ENCODE assay signal across 2 cellular contexts in the genomic region with DNA sequence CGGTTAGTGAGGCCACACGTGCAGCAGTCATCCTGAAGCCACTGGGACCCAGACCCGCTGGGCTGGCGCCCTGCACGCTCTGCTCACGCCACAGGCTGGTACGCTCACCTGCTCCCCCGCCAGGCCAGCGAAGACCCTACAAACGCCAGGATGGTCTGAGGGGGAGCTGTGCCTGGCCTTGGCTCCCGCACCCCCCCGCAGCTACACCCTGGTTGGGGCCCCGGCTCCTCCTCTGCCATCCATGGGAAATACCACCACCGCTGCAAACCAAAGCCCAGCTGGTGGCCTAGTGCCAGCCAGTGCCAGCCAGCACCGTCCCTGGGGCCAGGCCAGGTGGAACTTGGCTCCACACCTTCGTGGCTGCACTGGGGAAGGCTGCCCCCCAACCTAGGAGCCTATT.
TF ChIP-seq lines count a peak whose summit lies in the region.

No MANE protein-coding gene starts in this region.

TF ChIP-seq in GM23338, 12 proteins besides CTCF, POLR2A, EP300 and RAD21:
- TF ChIP-seq POLR2AphosphoS5 (IDR thresholded peaks at IDR 0.05; ENCODE audit: low read depth) (no peak), EZH2 (IDR thresholded peaks at IDR 0.05; ENCODE audit: low read depth, unreplicated experiment) (no peak)
- TF ChIP-seq, protein P1, sequence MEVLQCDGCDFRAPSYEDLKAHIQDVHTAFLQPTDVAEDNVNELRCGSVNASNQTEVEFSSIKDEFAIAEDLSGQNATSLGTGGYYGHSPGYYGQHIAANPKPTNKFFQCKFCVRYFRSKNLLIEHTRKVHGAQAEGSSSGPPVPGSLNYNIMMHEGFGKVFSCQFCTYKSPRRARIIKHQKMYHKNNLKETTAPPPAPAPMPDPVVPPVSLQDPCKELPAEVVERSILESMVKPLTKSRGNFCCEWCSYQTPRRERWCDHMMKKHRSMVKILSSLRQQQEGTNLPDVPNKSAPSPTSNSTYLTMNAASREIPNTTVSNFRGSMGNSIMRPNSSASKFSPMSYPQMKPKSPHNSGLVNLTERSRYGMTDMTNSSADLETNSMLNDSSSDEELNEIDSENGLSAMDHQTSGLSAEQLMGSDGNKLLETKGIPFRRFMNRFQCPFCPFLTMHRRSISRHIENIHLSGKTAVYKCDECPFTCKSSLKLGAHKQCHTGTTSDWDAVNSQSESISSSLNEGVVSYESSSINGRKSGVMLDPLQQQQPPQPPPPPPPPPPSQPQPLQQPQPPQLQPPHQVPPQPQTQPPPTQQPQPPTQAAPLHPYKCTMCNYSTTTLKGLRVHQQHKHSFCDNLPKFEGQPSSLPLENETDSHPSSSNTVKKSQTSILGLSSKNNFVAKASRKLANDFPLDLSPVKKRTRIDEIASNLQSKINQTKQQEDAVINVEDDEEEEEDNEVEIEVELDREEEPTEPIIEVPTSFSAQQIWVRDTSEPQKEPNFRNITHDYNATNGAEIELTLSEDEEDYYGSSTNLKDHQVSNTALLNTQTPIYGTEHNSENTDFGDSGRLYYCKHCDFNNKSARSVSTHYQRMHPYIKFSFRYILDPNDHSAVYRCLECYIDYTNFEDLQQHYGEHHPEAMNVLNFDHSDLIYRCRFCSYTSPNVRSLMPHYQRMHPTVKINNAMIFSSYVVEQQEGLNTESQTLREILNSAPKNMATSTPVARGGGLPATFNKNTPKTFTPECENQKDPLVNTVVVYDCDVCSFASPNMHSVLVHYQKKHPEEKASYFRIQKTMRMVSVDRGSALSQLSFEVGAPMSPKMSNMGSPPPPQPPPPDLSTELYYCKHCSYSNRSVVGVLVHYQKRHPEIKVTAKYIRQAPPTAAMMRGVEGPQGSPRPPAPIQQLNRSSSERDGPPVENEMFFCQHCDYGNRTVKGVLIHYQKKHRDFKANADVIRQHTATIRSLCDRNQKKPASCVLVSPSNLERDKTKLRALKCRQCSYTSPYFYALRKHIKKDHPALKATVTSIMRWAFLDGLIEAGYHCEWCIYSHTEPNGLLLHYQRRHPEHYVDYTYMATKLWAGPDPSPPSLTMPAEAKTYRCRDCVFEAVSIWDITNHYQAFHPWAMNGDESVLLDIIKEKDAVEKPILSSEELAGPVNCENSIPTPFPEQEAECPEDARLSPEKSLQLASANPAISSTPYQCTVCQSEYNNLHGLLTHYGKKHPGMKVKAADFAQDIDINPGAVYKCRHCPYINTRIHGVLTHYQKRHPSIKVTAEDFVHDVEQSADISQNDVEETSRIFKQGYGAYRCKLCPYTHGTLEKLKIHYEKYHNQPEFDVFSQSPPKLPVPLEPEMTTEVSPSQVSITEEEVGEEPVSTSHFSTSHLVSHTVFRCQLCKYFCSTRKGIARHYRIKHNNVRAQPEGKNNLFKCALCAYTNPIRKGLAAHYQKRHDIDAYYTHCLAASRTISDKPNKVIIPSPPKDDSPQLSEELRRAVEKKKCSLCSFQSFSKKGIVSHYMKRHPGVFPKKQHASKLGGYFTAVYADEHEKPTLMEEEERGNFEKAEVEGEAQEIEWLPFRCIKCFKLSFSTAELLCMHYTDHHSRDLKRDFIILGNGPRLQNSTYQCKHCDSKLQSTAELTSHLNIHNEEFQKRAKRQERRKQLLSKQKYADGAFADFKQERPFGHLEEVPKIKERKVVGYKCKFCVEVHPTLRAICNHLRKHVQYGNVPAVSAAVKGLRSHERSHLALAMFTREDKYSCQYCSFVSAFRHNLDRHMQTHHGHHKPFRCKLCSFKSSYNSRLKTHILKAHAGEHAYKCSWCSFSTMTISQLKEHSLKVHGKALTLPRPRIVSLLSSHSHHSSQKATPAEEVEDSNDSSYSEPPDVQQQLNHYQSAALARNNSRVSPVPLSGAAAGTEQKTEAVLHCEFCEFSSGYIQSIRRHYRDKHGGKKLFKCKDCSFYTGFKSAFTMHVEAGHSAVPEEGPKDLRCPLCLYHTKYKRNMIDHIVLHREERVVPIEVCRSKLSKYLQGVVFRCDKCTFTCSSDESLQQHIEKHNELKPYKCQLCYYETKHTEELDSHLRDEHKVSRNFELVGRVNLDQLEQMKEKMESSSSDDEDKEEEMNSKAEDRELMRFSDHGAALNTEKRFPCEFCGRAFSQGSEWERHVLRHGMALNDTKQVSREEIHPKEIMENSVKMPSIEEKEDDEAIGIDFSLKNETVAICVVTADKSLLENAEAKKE (CRISPR knock-in tag; IDR thresholded peaks at IDR 0.05) = no peak
TF ChIP-seq in GM23338: peak in this region for 0.

TF ChIP-seq in H1, 55 proteins besides CTCF, POLR2A, EP300 and RAD21:
- no peak for TF ChIP-seq EZH2 (IDR thresholded peaks at IDR 0.05; ENCODE audit: low read depth, low read length, severe bottlenecking)
- TF ChIP-seq, protein P2, sequence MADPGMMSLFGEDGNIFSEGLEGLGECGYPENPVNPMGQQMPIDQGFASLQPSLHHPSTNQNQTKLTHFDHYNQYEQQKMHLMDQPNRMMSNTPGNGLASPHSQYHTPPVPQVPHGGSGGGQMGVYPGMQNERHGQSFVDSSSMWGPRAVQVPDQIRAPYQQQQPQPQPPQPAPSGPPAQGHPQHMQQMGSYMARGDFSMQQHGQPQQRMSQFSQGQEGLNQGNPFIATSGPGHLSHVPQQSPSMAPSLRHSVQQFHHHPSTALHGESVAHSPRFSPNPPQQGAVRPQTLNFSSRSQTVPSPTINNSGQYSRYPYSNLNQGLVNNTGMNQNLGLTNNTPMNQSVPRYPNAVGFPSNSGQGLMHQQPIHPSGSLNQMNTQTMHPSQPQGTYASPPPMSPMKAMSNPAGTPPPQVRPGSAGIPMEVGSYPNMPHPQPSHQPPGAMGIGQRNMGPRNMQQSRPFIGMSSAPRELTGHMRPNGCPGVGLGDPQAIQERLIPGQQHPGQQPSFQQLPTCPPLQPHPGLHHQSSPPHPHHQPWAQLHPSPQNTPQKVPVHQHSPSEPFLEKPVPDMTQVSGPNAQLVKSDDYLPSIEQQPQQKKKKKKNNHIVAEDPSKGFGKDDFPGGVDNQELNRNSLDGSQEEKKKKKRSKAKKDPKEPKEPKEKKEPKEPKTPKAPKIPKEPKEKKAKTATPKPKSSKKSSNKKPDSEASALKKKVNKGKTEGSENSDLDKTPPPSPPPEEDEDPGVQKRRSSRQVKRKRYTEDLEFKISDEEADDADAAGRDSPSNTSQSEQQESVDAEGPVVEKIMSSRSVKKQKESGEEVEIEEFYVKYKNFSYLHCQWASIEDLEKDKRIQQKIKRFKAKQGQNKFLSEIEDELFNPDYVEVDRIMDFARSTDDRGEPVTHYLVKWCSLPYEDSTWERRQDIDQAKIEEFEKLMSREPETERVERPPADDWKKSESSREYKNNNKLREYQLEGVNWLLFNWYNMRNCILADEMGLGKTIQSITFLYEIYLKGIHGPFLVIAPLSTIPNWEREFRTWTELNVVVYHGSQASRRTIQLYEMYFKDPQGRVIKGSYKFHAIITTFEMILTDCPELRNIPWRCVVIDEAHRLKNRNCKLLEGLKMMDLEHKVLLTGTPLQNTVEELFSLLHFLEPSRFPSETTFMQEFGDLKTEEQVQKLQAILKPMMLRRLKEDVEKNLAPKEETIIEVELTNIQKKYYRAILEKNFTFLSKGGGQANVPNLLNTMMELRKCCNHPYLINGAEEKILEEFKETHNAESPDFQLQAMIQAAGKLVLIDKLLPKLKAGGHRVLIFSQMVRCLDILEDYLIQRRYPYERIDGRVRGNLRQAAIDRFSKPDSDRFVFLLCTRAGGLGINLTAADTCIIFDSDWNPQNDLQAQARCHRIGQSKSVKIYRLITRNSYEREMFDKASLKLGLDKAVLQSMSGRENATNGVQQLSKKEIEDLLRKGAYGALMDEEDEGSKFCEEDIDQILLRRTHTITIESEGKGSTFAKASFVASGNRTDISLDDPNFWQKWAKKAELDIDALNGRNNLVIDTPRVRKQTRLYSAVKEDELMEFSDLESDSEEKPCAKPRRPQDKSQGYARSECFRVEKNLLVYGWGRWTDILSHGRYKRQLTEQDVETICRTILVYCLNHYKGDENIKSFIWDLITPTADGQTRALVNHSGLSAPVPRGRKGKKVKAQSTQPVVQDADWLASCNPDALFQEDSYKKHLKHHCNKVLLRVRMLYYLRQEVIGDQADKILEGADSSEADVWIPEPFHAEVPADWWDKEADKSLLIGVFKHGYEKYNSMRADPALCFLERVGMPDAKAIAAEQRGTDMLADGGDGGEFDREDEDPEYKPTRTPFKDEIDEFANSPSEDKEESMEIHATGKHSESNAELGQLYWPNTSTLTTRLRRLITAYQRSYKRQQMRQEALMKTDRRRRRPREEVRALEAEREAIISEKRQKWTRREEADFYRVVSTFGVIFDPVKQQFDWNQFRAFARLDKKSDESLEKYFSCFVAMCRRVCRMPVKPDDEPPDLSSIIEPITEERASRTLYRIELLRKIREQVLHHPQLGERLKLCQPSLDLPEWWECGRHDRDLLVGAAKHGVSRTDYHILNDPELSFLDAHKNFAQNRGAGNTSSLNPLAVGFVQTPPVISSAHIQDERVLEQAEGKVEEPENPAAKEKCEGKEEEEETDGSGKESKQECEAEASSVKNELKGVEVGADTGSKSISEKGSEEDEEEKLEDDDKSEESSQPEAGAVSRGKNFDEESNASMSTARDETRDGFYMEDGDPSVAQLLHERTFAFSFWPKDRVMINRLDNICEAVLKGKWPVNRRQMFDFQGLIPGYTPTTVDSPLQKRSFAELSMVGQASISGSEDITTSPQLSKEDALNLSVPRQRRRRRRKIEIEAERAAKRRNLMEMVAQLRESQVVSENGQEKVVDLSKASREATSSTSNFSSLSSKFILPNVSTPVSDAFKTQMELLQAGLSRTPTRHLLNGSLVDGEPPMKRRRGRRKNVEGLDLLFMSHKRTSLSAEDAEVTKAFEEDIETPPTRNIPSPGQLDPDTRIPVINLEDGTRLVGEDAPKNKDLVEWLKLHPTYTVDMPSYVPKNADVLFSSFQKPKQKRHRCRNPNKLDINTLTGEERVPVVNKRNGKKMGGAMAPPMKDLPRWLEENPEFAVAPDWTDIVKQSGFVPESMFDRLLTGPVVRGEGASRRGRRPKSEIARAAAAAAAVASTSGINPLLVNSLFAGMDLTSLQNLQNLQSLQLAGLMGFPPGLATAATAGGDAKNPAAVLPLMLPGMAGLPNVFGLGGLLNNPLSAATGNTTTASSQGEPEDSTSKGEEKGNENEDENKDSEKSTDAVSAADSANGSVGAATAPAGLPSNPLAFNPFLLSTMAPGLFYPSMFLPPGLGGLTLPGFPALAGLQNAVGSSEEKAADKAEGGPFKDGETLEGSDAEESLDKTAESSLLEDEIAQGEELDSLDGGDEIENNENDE (IDR thresholded peaks at IDR 0.05; ENCODE audit: insufficient replicate concordance, low read length) = no peak
- TF ChIP-seq, protein P3, sequence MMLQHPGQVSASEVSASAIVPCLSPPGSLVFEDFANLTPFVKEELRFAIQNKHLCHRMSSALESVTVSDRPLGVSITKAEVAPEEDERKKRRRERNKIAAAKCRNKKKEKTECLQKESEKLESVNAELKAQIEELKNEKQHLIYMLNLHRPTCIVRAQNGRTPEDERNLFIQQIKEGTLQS (IDR thresholded peaks at IDR 0.05; ENCODE audit: insufficient read depth, low read depth, low read length) = no peak
